In the genomic region with DNA sequence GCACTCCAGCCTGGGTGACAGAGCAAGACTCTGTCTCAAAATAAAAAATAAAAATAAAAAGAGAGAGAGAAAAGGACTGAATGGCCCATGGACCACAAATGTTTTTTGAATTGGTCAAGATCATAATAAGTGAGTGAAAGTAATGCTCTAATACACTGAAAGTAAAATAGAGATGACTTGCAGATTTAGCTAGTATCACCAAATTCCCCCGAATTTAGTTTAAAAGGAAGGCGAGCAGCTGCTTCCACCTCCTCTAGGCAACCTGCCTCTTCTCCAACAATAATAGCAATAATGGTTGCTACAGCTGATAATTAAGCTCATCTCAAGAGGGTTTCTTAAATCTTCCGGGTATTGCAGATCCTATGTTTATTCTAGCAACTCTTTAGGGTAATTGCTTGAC, we compare ENCODE assay signal across 1 cellular context.
A peak's percentile ranks its signal among the peaks of the same experiment; 100 is the strongest.
TF ChIP-seq lines count a peak whose summit lies in the region.

No MANE protein-coding gene starts in this region.

TF ChIP-seq in K562, 482 proteins besides CTCF, POLR2A, EP300 and RAD21:
- TF ChIP-seq ZFP30 (CRISPR knock-in tag; IDR thresholded peaks at IDR 0.05; ENCODE audit: borderline replicate concordance) = no peak
- TF ChIP-seq NFE2 (IDR thresholded peaks at IDR 0.05; ENCODE audit: low read depth) = peak; percentile 41
- TF ChIP-seq WHSC1 (IDR thresholded peaks at IDR 0.05; ENCODE audit: low read length) = no peak
- peak; percentile 41; the same call in 1 of the 2 replicates for TF ChIP-seq ZNF316 (IDR thresholded peaks at IDR 0.05)
- TF ChIP-seq C11orf30 (IDR thresholded peaks at IDR 0.05; ENCODE audit: low read depth) = peak; percentile 69
- peak; percentile 41; the same call in 1 of the 2 replicates for TF ChIP-seq MAFG (tag; conservative IDR thresholded peaks at IDR 0.05)
